Comparison of ENCODE assay signal across 18 cellular contexts in the genomic region with DNA sequence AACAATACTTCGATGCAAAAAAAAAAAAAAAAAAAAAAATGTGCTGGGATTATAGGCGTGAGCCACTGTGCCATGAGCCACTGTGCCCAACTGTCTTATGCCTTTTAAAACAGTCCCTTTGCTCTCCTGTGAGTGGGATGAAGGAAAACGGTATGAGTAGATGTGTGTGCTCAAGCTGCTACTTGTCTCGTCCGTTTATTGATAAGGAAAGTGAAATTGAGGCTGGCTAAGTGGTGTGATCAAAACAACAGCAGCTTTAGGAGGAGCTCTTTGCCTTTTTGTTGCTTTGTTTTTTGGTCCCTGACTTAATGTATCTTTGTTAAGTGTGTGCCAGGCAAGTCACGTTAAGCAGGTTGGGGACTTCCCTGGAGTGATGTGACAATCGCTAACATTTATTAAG.
DNase-seq lines count a peak whose midpoint lies in the region; ATAC-seq and TF ChIP-seq lines count a peak whose summit lies in the region.
"Had no signal": no experiment of that assay in that cellular context is flagged by ENCODE, and none has a peak within 500 bp of the region (broad histone marks: within the 10 kb centered on the region; RNA-seq: fewer than 3 reads in every experiment).

No MANE protein-coding gene starts in this region.

- intact Hi-C loops in activated CD4-positive, alpha-beta T cell treated with anti-CD3 and anti-CD28 coated beads for 36 hours (cut with DNase I, micrococcal nuclease) = no loop called here
- intact Hi-C loops in OCI-LY7 (cut with micrococcal nuclease; ENCODE audit: unreplicated experiment) = no loop called here
- intact Hi-C loops in activated T-helper 1 cell treated with anti-CD3 and anti-CD28 coated beads, Interleukin-12 subunit alpha, Interleukin-12 subunit beta, Interleukin-2, Interleukin-4 antibody, amounts not matched to agents 30 ng/mL and 10 ng/mL and 1 ng/mL, durations not matched to agents 14 hours and 24 hours and 36 hours (cut with micrococcal nuclease) = no loop called here

- no peaks in the 10 kb centered on the region for H3K9me3 ChIP-seq in OCI-LY7 (ENCODE audit: low read length)
- H3K9me3 ChIP-seq: BE2C had no signal

- no peaks in the 10 kb centered on the region for H3K9me2 ChIP-seq in OCI-LY7 (ENCODE audit: insufficient read depth, low read length)

- H3K79me2 ChIP-seq in OCI-LY7 (ENCODE audit: insufficient read depth, low read depth, low read length) = no peaks in the 10 kb centered on the region

- CTCF ChIA-PET in activated CD4-positive, alpha-beta T cell treated with anti-CD3 and anti-CD28 coated beads for 36 hours (lab: Charles Lee) = no interaction called here
- CTCF ChIA-PET in activated CD4-positive, alpha-beta T cell treated with anti-CD3 and anti-CD28 coated beads, Interleukin-2, amount 10 ng/mL, durations not matched to agents 7 days and 5 days (lab: Charles Lee) = interaction anchor here (0.6 kb wide), 2 partner anchors 11 to 1346 kb away, joined by 6 read pairs; no protein-coding TSS in a partner anchor
- CTCF ChIA-PET in OCI-LY7 (lab: Charles Lee; ENCODE audit: unreplicated experiment) = interaction anchor here (0.7 kb wide), 1 partner anchor 322 kb away, joined by 3 read pairs; no protein-coding TSS in a partner anchor

- no peak overlapping the region for H3K27ac ChIP-seq in OCI-LY7 (ENCODE audit: low read depth, low read length, poor library complexity, severe bottlenecking)
- H3K27ac ChIP-seq: GM23248, HL-60, KMS-11, SK-N-MC had no signal

- H3K27ac Mint-ChIP-seq in activated CD4-positive, alpha-beta T cell treated with anti-CD3 and anti-CD28 coated beads for 36 hours = no peak overlapping the region
- no peak overlapping the region for H3K27ac Mint-ChIP-seq in activated CD4-positive, alpha-beta T cell treated with anti-CD3 and anti-CD28 coated beads, Interleukin-2, amount 10 ng/mL, durations not matched to agents 7 days and 5 days
- peak overlapping the region; percentile 88 for H3K27ac Mint-ChIP-seq in central memory CD8-positive, alpha-beta T cell (ENCODE audit: low read depth)
- no peak overlapping the region for H3K27ac Mint-ChIP-seq in activated T-helper 1 cell treated with anti-CD3 and anti-CD28 coated beads, Interleukin-12 subunit alpha, Interleukin-12 subunit beta, Interleukin-2, Interleukin-4 antibody, amounts not matched to agents 30 ng/mL and 10 ng/mL and 1 ng/mL, durations not matched to agents 14 hours and 24 hours and 36 hours

- H4K20me1 ChIP-seq in OCI-LY7 (ENCODE audit: insufficient read depth, low read length) = no peaks in the 10 kb centered on the region

- H3K4me3 ChIP-seq in OCI-LY7 (ENCODE audit: low read depth, low read length, poor library complexity, severe bottlenecking) = no peak overlapping the region
- H3K4me3 ChIP-seq: GM23248, SK-N-MC had no signal

- DNase-seq in activated CD4-positive, alpha-beta T cell treated with anti-CD3 and anti-CD28 coated beads for 36 hours = no peak
- DNase-seq in activated CD4-positive, alpha-beta T cell treated with anti-CD3 and anti-CD28 coated beads, Interleukin-2, amount 10 ng/mL, durations not matched to agents 7 days and 5 days = no peak
- DNase-seq in OCI-LY7 (ENCODE audit: low spot score) (no peak), NCI-H1092 (lab: John Stamatoyannopoulos, UW) (no peak), GM03348 (ENCODE audit: low spot score) (no peak)
- DNase-seq in central memory CD8-positive, alpha-beta T cell (ENCODE audit: low spot score in 2 of 2) = no peak
- no peak for DNase-seq in activated T-helper 1 cell treated with anti-CD3 and anti-CD28 coated beads, Interleukin-12 subunit alpha, Interleukin-12 subunit beta, Interleukin-2, Interleukin-4 antibody, amounts not matched to agents 30 ng/mL and 10 ng/mL and 1 ng/mL, durations not matched to agents 14 hours and 24 hours and 36 hours (ENCODE audit: low spot score)
- DNase-seq: BE2C, GM23248, HCEC 1CT, NCI-H1417 treated with DMSO at 0.1 percent for 48 hours, NCI-H187 treated with DMSO at 0.1 percent for 48 hours, NCI-H2171, NCI-H526 treated with DMSO at 0.1 percent for 48 hours, SHP77 had no signal

- H3K9me3 Mint-ChIP-seq in activated CD4-positive, alpha-beta T cell treated with anti-CD3 and anti-CD28 coated beads for 36 hours (ENCODE audit: low read depth) = peaks cover 7% of the 10 kb centered on the region
- H3K9me3 Mint-ChIP-seq in activated CD4-positive, alpha-beta T cell treated with anti-CD3 and anti-CD28 coated beads, Interleukin-2, amount 10 ng/mL, durations not matched to agents 7 days and 5 days = peaks cover 4% of the 10 kb centered on the region
- H3K9me3 Mint-ChIP-seq in central memory CD8-positive, alpha-beta T cell = no peaks in the 10 kb centered on the region
- no peaks in the 10 kb centered on the region for H3K9me3 Mint-ChIP-seq in activated T-helper 1 cell treated with anti-CD3 and anti-CD28 coated beads, Interleukin-12 subunit alpha, Interleukin-12 subunit beta, Interleukin-2, Interleukin-4 antibody, amounts not matched to agents 30 ng/mL and 10 ng/mL and 1 ng/mL, durations not matched to agents 14 hours and 24 hours and 36 hours

- H3K4me3 Mint-ChIP-seq in activated CD4-positive, alpha-beta T cell treated with anti-CD3 and anti-CD28 coated beads for 36 hours = no peak overlapping the region
- no peak overlapping the region for H3K4me3 Mint-ChIP-seq in activated CD4-positive, alpha-beta T cell treated with anti-CD3 and anti-CD28 coated beads, Interleukin-2, amount 10 ng/mL, durations not matched to agents 7 days and 5 days
- H3K4me3 Mint-ChIP-seq in central memory CD8-positive, alpha-beta T cell = peak overlapping the region; percentile 70
- no peak overlapping the region for H3K4me3 Mint-ChIP-seq in activated T-helper 1 cell treated with anti-CD3 and anti-CD28 coated beads, Interleukin-12 subunit alpha, Interleukin-12 subunit beta, Interleukin-2, Interleukin-4 antibody, amounts not matched to agents 30 ng/mL and 10 ng/mL and 1 ng/mL, durations not matched to agents 14 hours and 24 hours and 36 hours

- ATAC-seq in activated CD4-positive, alpha-beta T cell treated with anti-CD3 and anti-CD28 coated beads for 36 hours = peak; percentile 49
- peak; percentile 36 for ATAC-seq in central memory CD8-positive, alpha-beta T cell (replicated peaks; ENCODE audit: extremely low read depth, poor library complexity, severe bottlenecking)

- BruUV-seq in OCI-LY7 (replicated peaks; lab: Mats Ljungman, UMichigan) = no TSS peak

- no peaks in the 10 kb centered on the region for H3K36me3 Mint-ChIP-seq in activated CD4-positive, alpha-beta T cell treated with anti-CD3 and anti-CD28 coated beads for 36 hours (ENCODE audit: low read depth)
- no peaks in the 10 kb centered on the region for H3K36me3 Mint-ChIP-seq in activated CD4-positive, alpha-beta T cell treated with anti-CD3 and anti-CD28 coated beads, Interleukin-2, amount 10 ng/mL, durations not matched to agents 7 days and 5 days (ENCODE audit: low read depth)
- H3K36me3 Mint-ChIP-seq in central memory CD8-positive, alpha-beta T cell (ENCODE audit: insufficient read depth) = no peaks in the 10 kb centered on the region
- H3K36me3 Mint-ChIP-seq in activated T-helper 1 cell treated with anti-CD3 and anti-CD28 coated beads, Interleukin-12 subunit alpha, Interleukin-12 subunit beta, Interleukin-2, Interleukin-4 antibody, amounts not matched to agents 30 ng/mL and 10 ng/mL and 1 ng/mL, durations not matched to agents 14 hours and 24 hours and 36 hours (ENCODE audit: low read depth) = no peaks in the 10 kb centered on the region

- POLR2A ChIA-PET in activated CD4-positive, alpha-beta T cell treated with anti-CD3 and anti-CD28 coated beads for 36 hours (lab: Charles Lee) = interaction anchor here (0.6 kb wide), 1 partner anchor 1860 kb away, joined by 3 read pairs; no protein-coding TSS in a partner anchor
- POLR2A ChIA-PET in activated CD4-positive, alpha-beta T cell treated with anti-CD3 and anti-CD28 coated beads, Interleukin-2, amount 10 ng/mL, durations not matched to agents 7 days and 5 days (lab: Charles Lee) = no interaction called here
- POLR2A ChIA-PET in OCI-LY7 (lab: Charles Lee) = no interaction called here

- TF ChIP-seq CTCF in OCI-LY7 (conservative IDR thresholded peaks at IDR 0.05; ENCODE audit: low read length) = no peak

- no peaks in the 10 kb centered on the region for H3K27me3 Mint-ChIP-seq in activated CD4-positive, alpha-beta T cell treated with anti-CD3 and anti-CD28 coated beads for 36 hours
- no peaks in the 10 kb centered on the region for H3K27me3 Mint-ChIP-seq in activated CD4-positive, alpha-beta T cell treated with anti-CD3 and anti-CD28 coated beads, Interleukin-2, amount 10 ng/mL, durations not matched to agents 7 days and 5 days
- H3K27me3 Mint-ChIP-seq in central memory CD8-positive, alpha-beta T cell = peaks cover 11% of the 10 kb centered on the region
- H3K27me3 Mint-ChIP-seq in activated T-helper 1 cell treated with anti-CD3 and anti-CD28 coated beads, Interleukin-12 subunit alpha, Interleukin-12 subunit beta, Interleukin-2, Interleukin-4 antibody, amounts not matched to agents 30 ng/mL and 10 ng/mL and 1 ng/mL, durations not matched to agents 14 hours and 24 hours and 36 hours (ENCODE audit: insufficient read depth) = no peaks in the 10 kb centered on the region

- no peaks in the 10 kb centered on the region for H3K4me1 Mint-ChIP-seq in activated CD4-positive, alpha-beta T cell treated with anti-CD3 and anti-CD28 coated beads for 36 hours
- H3K4me1 Mint-ChIP-seq in activated CD4-positive, alpha-beta T cell treated with anti-CD3 and anti-CD28 coated beads, Interleukin-2, amount 10 ng/mL, durations not matched to agents 7 days and 5 days = peaks cover 4% of the 10 kb centered on the region
- peaks cover 13% of the 10 kb centered on the region for H3K4me1 Mint-ChIP-seq in central memory CD8-positive, alpha-beta T cell
- no peaks in the 10 kb centered on the region for H3K4me1 Mint-ChIP-seq in activated T-helper 1 cell treated with anti-CD3 and anti-CD28 coated beads, Interleukin-12 subunit alpha, Interleukin-12 subunit beta, Interleukin-2, Interleukin-4 antibody, amounts not matched to agents 30 ng/mL and 10 ng/mL and 1 ng/mL, durations not matched to agents 14 hours and 24 hours and 36 hours (ENCODE audit: low read depth)

- peaks cover 6% of the 10 kb centered on the region for H3K4me1 ChIP-seq in OCI-LY7 (ENCODE audit: insufficient read depth, low read length, poor library complexity, severe bottlenecking)
- H3K4me1 ChIP-seq: BE2C had no signal

- peak overlapping the region; percentile 6; the same call in 1 of the 2 replicates for H2AFZ ChIP-seq in OCI-LY7 (ENCODE audit: low read length)
- H2AFZ ChIP-seq: GM23248 had no signal

- H3K4me2 ChIP-seq in OCI-LY7 (ENCODE audit: low read length) = no peak overlapping the region
- H3K4me2 ChIP-seq: KMS-11 had no signal

- no peaks in the 10 kb centered on the region for H3K36me3 ChIP-seq in OCI-LY7 (ENCODE audit: insufficient read depth, low read length)
- H3K36me3 ChIP-seq: BE2C had no signal
